In genomic region chr11:56906683-56907148, GRCh38 we compare ENCODE assay signal across 20 cellular contexts.
"Had no signal": no experiment of that assay in that cellular context is flagged by ENCODE, and none has a peak within 500 bp of the region (broad histone marks: within the 10 kb centered on the region; RNA-seq: fewer than 3 reads in every experiment).

No MANE protein-coding gene starts in this region.

- H3K9me3 ChIP-seq: right atrium auricular region had no signal

- H3K27me3 ChIP-seq: brain microvascular endothelial cell, neural progenitor cell, right atrium auricular region, tibial nerve had no signal

- H3K27ac ChIP-seq: brain microvascular endothelial cell, left ventricle myocardium inferior, neural progenitor cell, right atrium auricular region, tibial nerve had no signal

- ATAC-seq: activated naive CD8-positive, alpha-beta T cell treated with anti-CD3 and anti-CD28 coated beads, Interleukin-2, amount 50 U/mL, for 24 hours; activated T-cell treated with anti-CD3 and anti-CD28 coated beads, Interleukin-2, amount 50 U/mL, for 4 hours; naive thymus-derived CD4-positive, alpha-beta T cell; stimulated activated naive CD8-positive, alpha-beta T cell treated with anti-CD3 and anti-CD28 coated beads, Interleukin-15, Interleukin-2, amounts not matched to agents 100 U/mL and 50 U/mL, for 24 hours had no signal

- H3K9ac ChIP-seq: neural progenitor cell had no signal

- H3K4me1 ChIP-seq: left ventricle myocardium inferior, neural progenitor cell, right atrium auricular region, tibial nerve had no signal

- H3K4me2 ChIP-seq: neural progenitor cell had no signal

- H2AFZ ChIP-seq: neural progenitor cell had no signal

- DNase-seq: activated CD4-positive, alpha-beta T cell treated with anti-CD3 and anti-CD28 coated beads, Interleukin-2, amount 10 ng/mL, durations not matched to agents 24 days and 14 days; activated CD8-positive, alpha-beta memory T cell treated with anti-CD3 and anti-CD28 coated beads, Interleukin-2, amount 50 U/mL, for 4 hours; activated naive CD4-positive, alpha-beta T cell treated with anti-CD3 and anti-CD28 coated beads, Interleukin-2, amount 10 ng/mL, durations not matched to agents 7 days and 5 days; activated naive CD8-positive, alpha-beta T cell treated with anti-CD3 and anti-CD28 coated beads, Interleukin-2, amount 50 U/mL, for 24 hours; activated T-cell treated with anti-CD3 and anti-CD28 coated beads, Interleukin-2, amount 50 U/mL, for 4 hours; anterior cingulate cortex; brain microvascular endothelial cell; cerebellar nuclear complex; effector CD4-positive, alpha-beta T cell; foreskin fibroblast; hippocampal formation; islet precursor cell; left ventricle myocardium inferior; naive thymus-derived CD4-positive, alpha-beta T cell; stimulated activated naive CD8-positive, alpha-beta T cell treated with anti-CD3 and anti-CD28 coated beads, Interleukin-15, Interleukin-2, amounts not matched to agents 100 U/mL and 50 U/mL, for 24 hours; substantia nigra; T1000 had no signal

- H3K4me3 ChIP-seq: left ventricle myocardium inferior, neural progenitor cell, right atrium auricular region, tibial nerve had no signal

- H3K36me3 ChIP-seq: brain microvascular endothelial cell, left ventricle myocardium inferior, neural progenitor cell, right atrium auricular region, tibial nerve had no signal
